Comparison of ENCODE assay signal across 9 cellular contexts in genomic region chr4:133483600-133484246, GRCh38.
DNase-seq lines count a peak whose midpoint lies in the region; ATAC-seq, FAIRE-seq and TF ChIP-seq lines count a peak whose summit lies in the region.
"Had no signal": no experiment of that assay in that cellular context is flagged by ENCODE, and none has a peak within 500 bp of the region (broad histone marks: within the 10 kb centered on the region; RNA-seq: fewer than 3 reads in every experiment).

No MANE protein-coding gene starts in this region.

- H3K4me3 ChIP-seq in BE2C (ENCODE audit: low read depth, low read length), result no peak overlapping the region
- H3K4me3 ChIP-seq in kidney (ENCODE audit: low read length in 2 of 2), result no peak overlapping the region

- no peaks in the 10 kb centered on the region for H3K9me3 ChIP-seq in BE2C
- H3K9me3 ChIP-seq in kidney (ENCODE audit: control insufficient read depth in 1 of 2, low read length in 2 of 2), result no peaks in the 10 kb centered on the region

- H3K36me3 ChIP-seq in BE2C (no peaks in the 10 kb centered on the region), kidney (ENCODE audit: control insufficient read depth in 1 of 2, insufficient read depth in 2 of 2, low read length in 2 of 2) (no peaks in the 10 kb centered on the region)

- H3K4me1 ChIP-seq in BE2C (no peaks in the 10 kb centered on the region), kidney (ENCODE audit: control insufficient read depth in 1 of 2, insufficient read depth in 1 of 2, low read depth in 1 of 2, low read length in 2 of 2) (no peaks in the 10 kb centered on the region)

- H3K27ac ChIP-seq in VCaP (no peak overlapping the region), kidney (ENCODE audit: low read depth in 2 of 2, low read length in 2 of 2) (no peak overlapping the region)

- no peak for FAIRE-seq in kidney (lab: Jason Lieb, UNC)

- intact Hi-C loops in kidney (cut with DNase I), result no loop called here

- ATAC-seq in GM18870 (IDR thresholded peaks at IDR 0.05; ENCODE audit: unreplicated experiment) (no peak), GM21825 (IDR thresholded peaks at IDR 0.05; ENCODE audit: unreplicated experiment) (no peak)

- peak; percentile 27 for DNase-seq in BE2C
- peak; percentile 51 for DNase-seq in HT-29 (ENCODE audit: low spot score)
- DNase-seq in kidney, result no peak
- DNase-seq in activated CD8-positive, alpha-beta memory T cell treated with anti-CD3 and anti-CD28 coated beads, Interleukin-2, amount 50 U/mL, for 4 hours, result no peak
- DNase-seq in NCI-H2081 (lab: John Stamatoyannopoulos, UW), result no peak
- DNase-seq: effector CD4-positive, alpha-beta T cell had no signal

- H3K27me3 ChIP-seq in BE2C, result no peaks in the 10 kb centered on the region

- H3K9ac ChIP-seq in kidney (ENCODE audit: low read length in 2 of 2), result no peak overlapping the region

- TF ChIP-seq CTCF in BE2C (IDR thresholded peaks at IDR 0.05; ENCODE audit: low read depth, low read length), result peak; percentile 80
- TF ChIP-seq CTCF in VCaP (conservative IDR thresholded peaks at IDR 0.05), result peak; percentile 87
- peak; percentile 29 for TF ChIP-seq CTCF in kidney (IDR thresholded peaks at IDR 0.05; ENCODE audit: borderline replicate concordance, extremely low read depth, insufficient read depth)

Comparison
In these comparisons a context has a peak if more than half of its experiments do, and no peak if none do; other contexts are left out.
1. DNase-seq: peak in BE2C (single experiment) and HT-29 (single experiment); none in kidney (single experiment), activated CD8-positive, alpha-beta memory T cell treated with anti-CD3 and anti-CD28 coated beads, Interleukin-2, amount 50 U/mL, for 4 hours (single experiment) and NCI-H2081 (0 of 2).
2. CTCF ChIP-seq: peak in every context shown above with its lines; median percentile 87 in VCaP; 80 in BE2C; 29 in kidney.